ENCODE assay signal across 21 cellular contexts in the genomic region with DNA sequence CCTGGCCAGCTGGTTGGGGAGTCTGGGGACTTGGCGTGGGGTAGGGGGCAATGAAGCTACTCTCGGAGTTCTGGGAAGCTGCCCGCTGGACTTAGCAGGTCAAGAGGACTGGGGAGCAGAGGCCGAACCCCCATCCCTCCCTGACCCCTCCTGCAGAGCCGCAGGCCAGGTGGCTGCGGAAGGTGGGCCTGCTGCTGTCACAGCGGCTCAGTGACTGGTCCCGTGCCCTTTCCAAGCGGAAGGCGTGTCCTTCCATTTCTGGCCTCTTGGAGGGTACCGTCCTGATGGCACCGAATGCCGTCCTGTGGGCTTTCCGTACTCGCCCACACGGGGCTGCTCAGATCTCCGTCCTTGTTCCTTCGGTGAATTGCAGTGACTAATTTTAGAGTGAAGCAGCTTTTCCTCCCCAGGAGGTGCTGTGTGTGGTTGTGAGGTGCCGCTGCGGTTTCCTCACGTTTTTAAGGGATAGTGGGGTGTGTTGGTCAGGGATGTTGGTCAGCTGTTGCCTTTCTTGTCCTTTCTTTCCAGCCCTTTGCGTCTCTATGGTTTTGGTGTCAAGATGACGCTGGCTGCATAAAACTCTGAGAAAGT. TPM values are rescaled to one million over a fixed set of nuclear protein-coding genes. Genes with fewer than 3 reads are reported as not detected.
DNase-seq lines count a peak whose midpoint lies in the region; ATAC-seq and TF ChIP-seq lines count a peak whose summit lies in the region.
"Had no signal": no experiment of that assay in that cellular context is flagged by ENCODE, and none has a peak within 500 bp of the region (broad histone marks: within the 10 kb centered on the region; RNA-seq: fewer than 3 reads in every experiment).

No MANE protein-coding gene starts in this region.

- ATAC-seq in right cardiac atrium (no peak), GM21717 (IDR thresholded peaks at IDR 0.05; ENCODE audit: unreplicated experiment) (no peak)
- ATAC-seq: A549 had no signal

- H3K36me3 Mint-ChIP-seq in endodermal cell (ENCODE audit: low read depth) = peaks cover 44% of the 10 kb centered on the region

- H3K4me3 Mint-ChIP-seq in endodermal cell = no peak overlapping the region
- H3K4me3 Mint-ChIP-seq: activated naive CD8-positive, alpha-beta T cell treated with anti-CD3 and anti-CD28 coated beads, Interleukin-2, amount 10 ng/mL, durations not matched to agents 7 days and 5 days; CD4-positive, CD25-positive, alpha-beta regulatory T cell had no signal

- 76% methylated on average over 23 of the region's 23 CpGs for WGBS in right cardiac atrium
- WGBS in endodermal cell (ENCODE audit: insufficient coverage in 1 of 2, insufficient read length in 1 of 2), 2 experiments = 95 to 96% methylated on average over 16 to 22 of the region's 23 CpGs

- peak overlapping the region; percentile 95 for H3K27ac ChIP-seq in cardiac muscle cell
- H3K27ac ChIP-seq in right cardiac atrium (ENCODE audit: low read length) = no peak overlapping the region
- H3K27ac ChIP-seq in endodermal cell (ENCODE audit: low read depth, low read length) = no peak overlapping the region
- peak overlapping the region; percentile 86 for H3K27ac ChIP-seq in skeletal muscle tissue (ENCODE audit: low read depth, low read length)
- H3K27ac ChIP-seq: A549, parathyroid adenoma had no signal

- H3K4me1 ChIP-seq in cardiac muscle cell (ENCODE audit: low read depth) (peaks cover 66% of the 10 kb centered on the region), right cardiac atrium (ENCODE audit: control insufficient read depth, insufficient read depth, low read length) (peaks cover 26% of the 10 kb centered on the region), endodermal cell (ENCODE audit: control insufficient read depth, insufficient read depth, low read length) (no peaks in the 10 kb centered on the region), skeletal muscle tissue (ENCODE audit: control insufficient read depth in 3 of 3, insufficient read depth in 3 of 3, low read length in 3 of 3) (peaks cover 52 to 87% (median 60%) of the 10 kb centered on the region in 3 donors)
- H3K4me1 ChIP-seq: A549, parathyroid adenoma had no signal

- H3K9ac ChIP-seq in endodermal cell (ENCODE audit: extremely low read depth, low read length, poor library complexity, severe bottlenecking) (no peak overlapping the region), skeletal muscle tissue (ENCODE audit: low read depth in 1 of 3, low read length in 3 of 3) (peak overlapping the region in 1 of 3 donors; percentile 12)
- H3K9ac ChIP-seq: parathyroid adenoma had no signal

- H3K27me3 ChIP-seq in cardiac muscle cell = no peaks in the 10 kb centered on the region
- no peaks in the 10 kb centered on the region for H3K27me3 ChIP-seq in right cardiac atrium (ENCODE audit: control insufficient read depth, insufficient read depth)
- H3K27me3 ChIP-seq in endodermal cell (ENCODE audit: control insufficient read depth, insufficient read depth, low read length, poor library complexity, severe bottlenecking) = no peaks in the 10 kb centered on the region
- H3K27me3 ChIP-seq in skeletal muscle tissue (ENCODE audit: control insufficient read depth in 3 of 3, insufficient read depth in 3 of 3, low read length in 3 of 3) = no peaks in the 10 kb centered on the region
- H3K27me3 ChIP-seq: breast epithelium, spleen had no signal

- no peak overlapping the region for H3K4me3 ChIP-seq in cardiac muscle cell
- no peak overlapping the region for H3K4me3 ChIP-seq in right cardiac atrium (ENCODE audit: low read length)
- no peak overlapping the region for H3K4me3 ChIP-seq in endodermal cell (ENCODE audit: low read length)
- no peak overlapping the region for H3K4me3 ChIP-seq in skeletal muscle tissue (ENCODE audit: low read length in 3 of 3)
- H3K4me3 ChIP-seq: A549, breast epithelium, spleen had no signal

- no peaks in the 10 kb centered on the region for H3K36me3 ChIP-seq in cardiac muscle cell
- peaks cover 31% of the 10 kb centered on the region for H3K36me3 ChIP-seq in endodermal cell (ENCODE audit: control insufficient read depth, insufficient read depth, low read length)
- H3K36me3 ChIP-seq in skeletal muscle tissue (ENCODE audit: control insufficient read depth in 3 of 3, insufficient read depth in 3 of 3, low read length in 3 of 3) = peaks cover 5 to 29% (median 8%) of the 10 kb centered on the region in 3 donors
- H3K36me3 ChIP-seq: breast epithelium had no signal

- H3K27ac Mint-ChIP-seq in endodermal cell = no peak overlapping the region
- H3K27ac Mint-ChIP-seq: activated naive CD8-positive, alpha-beta T cell treated with anti-CD3 and anti-CD28 coated beads, Interleukin-2, amount 10 ng/mL, durations not matched to agents 7 days and 5 days; CD4-positive, CD25-positive, alpha-beta regulatory T cell had no signal

- no peaks in the 10 kb centered on the region for H3K27me3 Mint-ChIP-seq in endodermal cell (ENCODE audit: insufficient read depth)
- H3K27me3 Mint-ChIP-seq: activated naive CD8-positive, alpha-beta T cell treated with anti-CD3 and anti-CD28 coated beads, Interleukin-2, amount 10 ng/mL, durations not matched to agents 7 days and 5 days; CD4-positive, CD25-positive, alpha-beta regulatory T cell had no signal

- TF ChIP-seq CTCF in cardiac muscle cell (IDR thresholded peaks at IDR 0.05; ENCODE audit: low read depth, low read length) = no peak
- peak; percentile 22 for TF ChIP-seq CTCF in endodermal cell (conservative IDR thresholded peaks at IDR 0.05)

- no peaks in the 10 kb centered on the region for H3K9me3 Mint-ChIP-seq in endodermal cell
- H3K9me3 Mint-ChIP-seq: activated naive CD8-positive, alpha-beta T cell treated with anti-CD3 and anti-CD28 coated beads, Interleukin-2, amount 10 ng/mL, durations not matched to agents 7 days and 5 days; CD4-positive, CD25-positive, alpha-beta regulatory T cell had no signal

- H3K9me3 ChIP-seq in cardiac muscle cell (ENCODE audit: low read depth) (no peaks in the 10 kb centered on the region), right cardiac atrium (ENCODE audit: control insufficient read depth, low read length) (no peaks in the 10 kb centered on the region), endodermal cell (ENCODE audit: control insufficient read depth, low read length) (no peaks in the 10 kb centered on the region), skeletal muscle tissue (ENCODE audit: control insufficient read depth in 3 of 3, low read length in 3 of 3) (no peaks in the 10 kb centered on the region)
- H3K9me3 ChIP-seq: A549, breast epithelium, spleen had no signal

- no peak for DNase-seq in cardiac muscle cell (ENCODE audit: low read depth in 1 of 2, low spot score in 1 of 2)
- DNase-seq in right cardiac atrium = no peak
- no peak for DNase-seq in endodermal cell
- no peak for DNase-seq in 8988T
- DNase-seq: activated CD4-positive, alpha-beta T cell treated with anti-CD3 and anti-CD28 coated beads, Interleukin-2, amount 50 U/mL, for 48 hours; activated naive CD8-positive, alpha-beta T cell treated with anti-CD3 and anti-CD28 coated beads, Interleukin-2, amount 10 ng/mL, durations not matched to agents 7 days and 5 days; activated T-cell treated with anti-CD3 and anti-CD28 coated beads, Interleukin-2, amount 50 U/mL, for 1 hour; CD4-positive, CD25-positive, alpha-beta regulatory T cell; DMS53; hippocampal formation; kidney glomerular epithelial cell; NCI-H1436; NCI-H345; NK-92 treated with Interleukin-12 subunit alpha and Interleukin-12 subunit beta, amount 100 ng/mL, for 24 hours; spleen; trophoblast cell had no signal

- H3K4me1 Mint-ChIP-seq in endodermal cell = no peaks in the 10 kb centered on the region

- intact Hi-C loops in right cardiac atrium (cut with DNase I) = no loop called here

RNA-seq across cellular contexts. Expression of gene DOT1L, which starts 20.8 kb away (rescaled TPM):
- 25.3 and 53.8 TPM in 2 replicates for total RNA-seq in cardiac muscle cell
- polyA plus RNA-seq in cardiac muscle cell = 15.6 and 19.1 TPM in 2 replicates
- 10 to 100 TPM; 12.3 to 17.1 (median 13.4) TPM for total RNA-seq in right cardiac atrium
- polyA plus RNA-seq in right cardiac atrium = 6.0 TPM
- total RNA-seq in endodermal cell = 100 to 1,000 TPM in 1 of 2 donors, 10 to 100 TPM in 1; 84.3 to 102 TPM
- polyA plus RNA-seq in endodermal cell (2013, experiment 1 of 2) = 78.1 TPM
- polyA plus RNA-seq in endodermal cell (2013, experiment 2 of 2) = 65.1 TPM
- total RNA-seq in skeletal muscle tissue = 5.7 TPM

RNA-seq across cellular contexts. Expression of gene AP3D1, which starts 33.2 kb away (rescaled TPM):
- 118 and 125 TPM in 2 replicates for total RNA-seq in cardiac muscle cell
- polyA plus RNA-seq in cardiac muscle cell = 112 and 115 TPM in 2 replicates
- 100 to 1,000 TPM in 2 of 4 donors, 10 to 100 TPM in 2; 82.7 to 145 (median 92.9) TPM for total RNA-seq in right cardiac atrium
- polyA plus RNA-seq in right cardiac atrium = 87.3 TPM
- 100 to 1,000 TPM; 162 to 181 TPM for total RNA-seq in endodermal cell
- 115 TPM for polyA plus RNA-seq in endodermal cell (2013, experiment 1 of 2)
- polyA plus RNA-seq in endodermal cell (2013, experiment 2 of 2) = 103 TPM
- 33.4 TPM for total RNA-seq in skeletal muscle tissue

RNA-seq across cellular contexts. Expression of gene PLEKHJ1, which starts 51.6 kb away (rescaled TPM):
- 255 and 361 TPM in 2 replicates for total RNA-seq in cardiac muscle cell
- polyA plus RNA-seq in cardiac muscle cell = 297 and 342 TPM in 2 replicates
- total RNA-seq in right cardiac atrium = 10 to 100 TPM; 39.9 to 51.8 (median 45.8) TPM
- 65.2 TPM for polyA plus RNA-seq in right cardiac atrium
- total RNA-seq in endodermal cell = 100 to 1,000 TPM; 146 to 192 TPM
- 103 TPM for polyA plus RNA-seq in endodermal cell (2013, experiment 1 of 2)
- 96.8 TPM for polyA plus RNA-seq in endodermal cell (2013, experiment 2 of 2)
- total RNA-seq in skeletal muscle tissue = 63.2 TPM

RNA-seq across cellular contexts. Expression of gene SF3A2, which starts 52.1 kb away (rescaled TPM):
- total RNA-seq in cardiac muscle cell = 60.6 and 66.9 TPM in 2 replicates
- polyA plus RNA-seq in cardiac muscle cell = 110 and 111 TPM in 2 replicates
- 10 to 100 TPM; 30.0 to 34.9 (median 33.1) TPM for total RNA-seq in right cardiac atrium
- polyA plus RNA-seq in right cardiac atrium = 26.4 TPM
- total RNA-seq in endodermal cell = 100 to 1,000 TPM; 126 to 132 TPM
- polyA plus RNA-seq in endodermal cell (2013, experiment 1 of 2) = 147 TPM
- 122 TPM for polyA plus RNA-seq in endodermal cell (2013, experiment 2 of 2)
- 37.6 TPM for total RNA-seq in skeletal muscle tissue

Comparison
In these comparisons a context has a peak if more than half of its experiments do, and no peak if none do; other contexts are left out.
1. H3K27ac ChIP-seq: peak in cardiac muscle cell (single experiment) and skeletal muscle tissue (single experiment); none in right cardiac atrium (single experiment) and endodermal cell (single experiment).